9 cellular contexts compared by ENCODE assay signal in genomic region chr17:7855643-7856080, GRCh38. TPM values are rescaled to one million over a fixed set of nuclear protein-coding genes. Genes with fewer than 3 reads are reported as not detected.
DNase-seq lines count a peak whose midpoint lies in the region; ATAC-seq, FAIRE-seq and TF ChIP-seq lines count a peak whose summit lies in the region.
"Had no signal": no experiment of that assay in that cellular context is flagged by ENCODE, and none has a peak within 500 bp of the region (broad histone marks: within the 10 kb centered on the region; RNA-seq: fewer than 3 reads in every experiment).

No MANE protein-coding gene starts in this region.

- H2AFZ ChIP-seq in endothelial cell of umbilical vein (ENCODE audit: low read depth, low read length) (no peak overlapping the region), neural progenitor cell (replicated peaks) (no peak overlapping the region)

- H4K20me1 ChIP-seq in endothelial cell of umbilical vein (replicated peaks; ENCODE audit: control insufficient read depth, extremely low read depth, insufficient read depth, low read length) (no peaks in the 10 kb centered on the region), neural progenitor cell (ENCODE audit: low read depth) (peaks cover 57% of the 10 kb centered on the region)

- peaks cover 35% of the 10 kb centered on the region for H3K4me1 ChIP-seq in endothelial cell of umbilical vein (ENCODE audit: control insufficient read depth, extremely low read depth, insufficient read depth, low read length)
- H3K4me1 ChIP-seq in neural progenitor cell, result peaks cover 46% of the 10 kb centered on the region

- H3K27ac ChIP-seq in AG04450 (ENCODE audit: low read depth, low read length), result peak overlapping the region; percentile 91
- peak overlapping the region; percentile 96 for H3K27ac ChIP-seq in endothelial cell of umbilical vein (ENCODE audit: insufficient read depth, low read depth, low read length)
- no peak overlapping the region for H3K27ac ChIP-seq in neural progenitor cell

- H3K4me2 ChIP-seq in endothelial cell of umbilical vein (ENCODE audit: insufficient read depth, low read length) (peak overlapping the region; percentile 72), neural progenitor cell (peak overlapping the region; percentile 94)

- peaks cover 11% of the 10 kb centered on the region for H3K27me3 Mint-ChIP-seq in neural progenitor cell (ENCODE audit: insufficient read depth, low read depth)
- H3K27me3 Mint-ChIP-seq: T-cell had no signal

- H3F3A ChIP-seq in neural progenitor cell (ENCODE audit: low read depth), result peaks cover 73% of the 10 kb centered on the region

- H3K36me3 ChIP-seq in endothelial cell of umbilical vein (ENCODE audit: control insufficient read depth in 2 of 2, extremely low read depth in 1 of 2, insufficient read depth in 2 of 2, low read length in 2 of 2) (peaks cover 0 to 17% of the 10 kb centered on the region in 2 experiments), neural progenitor cell (peaks cover 9% of the 10 kb centered on the region)

- dilution Hi-C loops in endothelial cell of umbilical vein (cut with MboI; ENCODE audit: extremely low pct_ligation_motif_present, low sequenced_read_pairs), result no loop called here

- TF ChIP-seq POLR2A in endothelial cell of umbilical vein (IDR thresholded peaks at IDR 0.05; ENCODE audit: low read depth, low read length), result no peak

- ATAC-seq in GM18868 (IDR thresholded peaks at IDR 0.05; ENCODE audit: unreplicated experiment), result no peak
- ATAC-seq in HG02973 (IDR thresholded peaks at IDR 0.05; ENCODE audit: unreplicated experiment), result no peak
- ATAC-seq in HG02884 (IDR thresholded peaks at IDR 0.05; ENCODE audit: unreplicated experiment), result no peak
- ATAC-seq: T-cell had no signal

- intact Hi-C loops in endothelial cell of umbilical vein (cut with micrococcal nuclease), result loop anchor here (1.0 to 10.0 kb wide), 5 partner anchors 112 to 831 kb away; partner anchors contain the start of genes BCL6B, PHF23 and WRAP53

- CTCF ChIA-PET in AG04450 (lab: Charles Lee), result no interaction called here
- CTCF ChIA-PET in endothelial cell of umbilical vein (lab: Charles Lee), result interaction anchor here (0.7 to 3.1 kb wide), 4 partner anchors 13 to 606 kb away, joined by 3 to 28 read pairs (median 4); partner anchors contain the start of gene KDM6B

- TF ChIP-seq CTCF in AG04450 (IDR thresholded peaks at IDR 0.05; ENCODE audit: low read depth, low read length), result no peak
- TF ChIP-seq CTCF in endothelial cell of umbilical vein (IDR thresholded peaks at IDR 0.05; ENCODE audit: extremely low read depth in 1 of 2, insufficient read depth in 1 of 2, low read depth in 1 of 2, low read length in 2 of 2), result no peak
- no peak for TF ChIP-seq CTCF in neural progenitor cell (IDR thresholded peaks at IDR 0.05)

- FAIRE-seq in endothelial cell of umbilical vein (lab: Jason Lieb, UNC), result no peak

- H3K9me3 Mint-ChIP-seq in neural progenitor cell, result no peaks in the 10 kb centered on the region
- H3K9me3 Mint-ChIP-seq: T-cell had no signal

- no peak overlapping the region for H3K4me3 Mint-ChIP-seq in neural progenitor cell

- H3K79me2 ChIP-seq in endothelial cell of umbilical vein (ENCODE audit: control insufficient read depth, insufficient read depth, low read length), result peaks cover 2% of the 10 kb centered on the region
- peaks cover 20% of the 10 kb centered on the region for H3K79me2 ChIP-seq in neural progenitor cell (ENCODE audit: low read depth)

- TSS peak; percentile 1 for BruUV-seq in endothelial cell of umbilical vein (replicated peaks; lab: Mats Ljungman, UMichigan)

- POLR2A ChIA-PET in AG04450 (lab: Yijun Ruan, JAX), result interaction anchor here (1.0 to 2.3 kb wide), 2 partner anchors 13 to 22 kb away, joined by 3 to 16 read pairs; partner anchors contain the start of gene KDM6B
- POLR2A ChIA-PET in endothelial cell of umbilical vein (lab: Charles Lee), result interaction anchor here (1.0 to 1.1 kb wide), 3 partner anchors 11 to 19 kb away, joined by 3 to 4 read pairs (median 4); no protein-coding TSS in a partner anchor

- no peaks in the 10 kb centered on the region for H3K27me3 ChIP-seq in AG04450 (ENCODE audit: control insufficient read depth, insufficient read depth, low read length)
- H3K27me3 ChIP-seq in endothelial cell of umbilical vein (ENCODE audit: control insufficient read depth in 2 of 2, insufficient read depth in 2 of 2, low read length in 2 of 2), result no peaks in the 10 kb centered on the region
- H3K27me3 ChIP-seq in neural progenitor cell, result peaks cover 16% of the 10 kb centered on the region

- peaks cover 10% of the 10 kb centered on the region for H3K36me3 Mint-ChIP-seq in neural progenitor cell

- peak overlapping the region; percentile 81; the same call in 1 of the 2 replicates for H3K4me3 ChIP-seq in AG04450 (ENCODE audit: low read depth, low read length)
- peak overlapping the region; percentile 93 for H3K4me3 ChIP-seq in Jurkat, Clone E6-1 (ENCODE audit: low read length)
- peak overlapping the region in 2 of 3 experiments; percentile 52 to 53 for H3K4me3 ChIP-seq in endothelial cell of umbilical vein (replicated peaks in 1 of 3; ENCODE audit: insufficient read depth in 1 of 3, low read depth in 1 of 3, low read length in 3 of 3)
- peak overlapping the region; percentile 74 for H3K4me3 ChIP-seq in neural progenitor cell

- peak overlapping the region; percentile 7 for H3K27ac Mint-ChIP-seq in neural progenitor cell

- no peaks in the 10 kb centered on the region for H3K9me1 ChIP-seq in endothelial cell of umbilical vein (replicated peaks; ENCODE audit: control insufficient read depth, extremely low read depth, insufficient read depth, low read length)

- H3K9ac ChIP-seq in endothelial cell of umbilical vein (replicated peaks; ENCODE audit: extremely low read depth, insufficient read depth, low read length) (peak overlapping the region; percentile 96), neural progenitor cell (no peak overlapping the region)

- DNase-seq in AG04450 (ENCODE audit: low read depth, low spot score), result no peak
- no peak for DNase-seq in Jurkat, Clone E6-1 (ENCODE audit: low read depth, low spot score)
- DNase-seq in endothelial cell of umbilical vein (ENCODE audit: low read depth, low spot score), result peak; percentile 50
- no peak for DNase-seq in neural progenitor cell (ENCODE audit: low spot score)
- no peak for DNase-seq in NCI-H446 treated with DMSO at 0.1 percent for 48 hours (lab: John Stamatoyannopoulos, UW)

- H3K4me1 Mint-ChIP-seq in neural progenitor cell, result peaks cover 21% of the 10 kb centered on the region

- no peaks in the 10 kb centered on the region; the same call in 1 of the 2 replicates for H3K9me3 ChIP-seq in AG04450 (ENCODE audit: control insufficient read depth, insufficient read depth, low read length)
- H3K9me3 ChIP-seq in endothelial cell of umbilical vein (replicated peaks; ENCODE audit: control insufficient read depth, insufficient read depth, low read length), result no peaks in the 10 kb centered on the region
- H3K9me3 ChIP-seq in neural progenitor cell (ENCODE audit: low read depth), result no peaks in the 10 kb centered on the region

RNA-seq across cellular contexts. Expression of gene TMEM88, which starts 0.8 kb away (rescaled TPM):
- polyA plus RNA-seq in AG04450 (2011; rRNA removed), result 0.29 and 0.45 TPM in 2 replicates
- polyA minus RNA-seq in AG04450 (2011; rRNA and poly(A)+ RNA removed), result 0.78 TPM in 1 of 2 replicates, not detected in the other
- 1.8 TPM for polyA plus RNA-seq in Jurkat, Clone E6-1 (2012; ENCODE audit: insufficient read depth, insufficient read length)
- total RNA-seq in endothelial cell of umbilical vein, result 39.2 and 53.4 TPM in 2 replicates
- 165 and 185 TPM in 2 replicates for polyA plus RNA-seq in endothelial cell of umbilical vein
- polyA plus RNA-seq in endothelial cell of umbilical vein (2011; cell fraction: cytosol; rRNA removed), result 106 and 108 TPM in 2 replicates
- polyA plus RNA-seq in endothelial cell of umbilical vein (2011; cell fraction: nucleus; rRNA removed), result 35.2 TPM in 2 replicates
- polyA plus RNA-seq in endothelial cell of umbilical vein (2012), result 15.7 and 18.9 TPM in 2 replicates
- polyA minus RNA-seq in endothelial cell of umbilical vein, result 17.3 and 23.4 TPM in 2 replicates
- polyA minus RNA-seq in endothelial cell of umbilical vein (2011; cell fraction: cytosol; rRNA and poly(A)+ RNA removed), result not detected
- 9.3 and 9.6 TPM in 2 replicates for polyA minus RNA-seq in endothelial cell of umbilical vein (2011; cell fraction: nucleus; rRNA and poly(A)+ RNA removed)
- total RNA-seq in neural progenitor cell (ENCODE audit: low replicate concordance), result 13.8 and 53.7 TPM in 2 replicates

RNA-seq across cellular contexts. Expression of gene NAA38, which starts 1.7 kb away (rescaled TPM):
- polyA plus RNA-seq in AG04450 (2011; rRNA removed), result 49.3 and 59.0 TPM in 2 replicates
- 10.9 and 15.8 TPM in 2 replicates for polyA minus RNA-seq in AG04450 (2011; rRNA and poly(A)+ RNA removed)
- polyA plus RNA-seq in Jurkat, Clone E6-1 (2012; ENCODE audit: insufficient read depth, insufficient read length), result 224 TPM
- 119 TPM in 2 replicates for total RNA-seq in endothelial cell of umbilical vein
- polyA plus RNA-seq in endothelial cell of umbilical vein, result 267 and 363 TPM in 2 replicates
- 122 and 161 TPM in 2 replicates for polyA plus RNA-seq in endothelial cell of umbilical vein (2011; cell fraction: cytosol; rRNA removed)
- polyA plus RNA-seq in endothelial cell of umbilical vein (2011; cell fraction: nucleus; rRNA removed), result 57.9 and 63.9 TPM in 2 replicates
- 75.5 and 87.5 TPM in 2 replicates for polyA plus RNA-seq in endothelial cell of umbilical vein (2012)
- polyA minus RNA-seq in endothelial cell of umbilical vein, result 44.0 and 54.0 TPM in 2 replicates
- 158 TPM for polyA minus RNA-seq in endothelial cell of umbilical vein (2011; cell fraction: cytosol; rRNA and poly(A)+ RNA removed)
- polyA minus RNA-seq in endothelial cell of umbilical vein (2011; cell fraction: nucleus; rRNA and poly(A)+ RNA removed), result 14.4 and 33.0 TPM in 2 replicates
- total RNA-seq in neural progenitor cell (ENCODE audit: low replicate concordance), result 8.6 and 27.4 TPM in 2 replicates

RNA-seq across cellular contexts. Expression of gene CYB5D1, which starts 2.1 kb away (rescaled TPM):
- polyA plus RNA-seq in AG04450 (2011; rRNA removed) (6.9 and 8.1 TPM in 2 replicates), endothelial cell of umbilical vein (7.7 and 9.4 TPM in 2 replicates)
- 5.3 and 8.7 TPM in 2 replicates for polyA minus RNA-seq in AG04450 (2011; rRNA and poly(A)+ RNA removed)
- 15.5 TPM for polyA plus RNA-seq in Jurkat, Clone E6-1 (2012; ENCODE audit: insufficient read depth, insufficient read length)
- total RNA-seq in endothelial cell of umbilical vein (16.8 and 18.1 TPM in 2 replicates), neural progenitor cell (ENCODE audit: low replicate concordance) (11.5 and 12.9 TPM in 2 replicates)
- polyA plus RNA-seq in endothelial cell of umbilical vein (2011; cell fraction: cytosol; rRNA removed), result 6.9 and 7.5 TPM in 2 replicates
- 13.0 and 15.9 TPM in 2 replicates for polyA plus RNA-seq in endothelial cell of umbilical vein (2011; cell fraction: nucleus; rRNA removed)
- 8.4 and 9.9 TPM in 2 replicates for polyA plus RNA-seq in endothelial cell of umbilical vein (2012)
- polyA minus RNA-seq in endothelial cell of umbilical vein, result 8.3 and 15.0 TPM in 2 replicates
- 9.1 TPM for polyA minus RNA-seq in endothelial cell of umbilical vein (2011; cell fraction: cytosol; rRNA and poly(A)+ RNA removed)
- polyA minus RNA-seq in endothelial cell of umbilical vein (2011; cell fraction: nucleus; rRNA and poly(A)+ RNA removed), result 7.2 and 8.7 TPM in 2 replicates

RNA-seq across cellular contexts. Expression of gene KDM6B, which starts 21.6 kb away (rescaled TPM):
- 2.0 and 2.4 TPM in 2 replicates for polyA plus RNA-seq in AG04450 (2011; rRNA removed)
- polyA minus RNA-seq in AG04450 (2011; rRNA and poly(A)+ RNA removed), result 15.3 and 16.4 TPM in 2 replicates
- 18.9 TPM for polyA plus RNA-seq in Jurkat, Clone E6-1 (2012; ENCODE audit: insufficient read depth, insufficient read length)
- total RNA-seq in endothelial cell of umbilical vein, result 17.8 and 19.2 TPM in 2 replicates
- 1.8 and 2.0 TPM in 2 replicates for polyA plus RNA-seq in endothelial cell of umbilical vein
- 1.2 and 1.7 TPM in 2 replicates for polyA plus RNA-seq in endothelial cell of umbilical vein (2011; cell fraction: cytosol; rRNA removed)
- 9.3 and 13.0 TPM in 2 replicates for polyA plus RNA-seq in endothelial cell of umbilical vein (2011; cell fraction: nucleus; rRNA removed)
- polyA plus RNA-seq in endothelial cell of umbilical vein (2012), result 6.6 and 13.4 TPM in 2 replicates
- 4.9 and 9.7 TPM in 2 replicates for polyA minus RNA-seq in endothelial cell of umbilical vein
- 4.9 TPM for polyA minus RNA-seq in endothelial cell of umbilical vein (2011; cell fraction: cytosol; rRNA and poly(A)+ RNA removed)
- 22.5 and 24.4 TPM in 2 replicates for polyA minus RNA-seq in endothelial cell of umbilical vein (2011; cell fraction: nucleus; rRNA and poly(A)+ RNA removed)
- 6.8 and 12.3 TPM in 2 replicates for total RNA-seq in neural progenitor cell (ENCODE audit: low replicate concordance)

RNA-seq across cellular contexts. Expression of gene CHD3, which starts 32.9 kb away (rescaled TPM):
- polyA plus RNA-seq in AG04450 (2011; rRNA removed) (50.0 and 68.6 TPM in 2 replicates), endothelial cell of umbilical vein (102 and 108 TPM in 2 replicates)
- 155 and 187 TPM in 2 replicates for polyA minus RNA-seq in AG04450 (2011; rRNA and poly(A)+ RNA removed)
- 180 TPM for polyA plus RNA-seq in Jurkat, Clone E6-1 (2012; ENCODE audit: insufficient read depth, insufficient read length)
- total RNA-seq in endothelial cell of umbilical vein (185 and 189 TPM in 2 replicates), neural progenitor cell (ENCODE audit: low replicate concordance) (12.8 and 28.0 TPM in 2 replicates)
- 49.9 and 71.3 TPM in 2 replicates for polyA plus RNA-seq in endothelial cell of umbilical vein (2011; cell fraction: cytosol; rRNA removed)
- polyA plus RNA-seq in endothelial cell of umbilical vein (2011; cell fraction: nucleus; rRNA removed), result 282 and 317 TPM in 2 replicates
- polyA plus RNA-seq in endothelial cell of umbilical vein (2012), result 104 and 141 TPM in 2 replicates
- polyA minus RNA-seq in endothelial cell of umbilical vein, result 169 and 172 TPM in 2 replicates
- 55.1 TPM for polyA minus RNA-seq in endothelial cell of umbilical vein (2011; cell fraction: cytosol; rRNA and poly(A)+ RNA removed)
- polyA minus RNA-seq in endothelial cell of umbilical vein (2011; cell fraction: nucleus; rRNA and poly(A)+ RNA removed), result 98.9 and 110 TPM in 2 replicates
